Comparison of ENCODE assay signal across 8 cellular contexts in the genomic region with DNA sequence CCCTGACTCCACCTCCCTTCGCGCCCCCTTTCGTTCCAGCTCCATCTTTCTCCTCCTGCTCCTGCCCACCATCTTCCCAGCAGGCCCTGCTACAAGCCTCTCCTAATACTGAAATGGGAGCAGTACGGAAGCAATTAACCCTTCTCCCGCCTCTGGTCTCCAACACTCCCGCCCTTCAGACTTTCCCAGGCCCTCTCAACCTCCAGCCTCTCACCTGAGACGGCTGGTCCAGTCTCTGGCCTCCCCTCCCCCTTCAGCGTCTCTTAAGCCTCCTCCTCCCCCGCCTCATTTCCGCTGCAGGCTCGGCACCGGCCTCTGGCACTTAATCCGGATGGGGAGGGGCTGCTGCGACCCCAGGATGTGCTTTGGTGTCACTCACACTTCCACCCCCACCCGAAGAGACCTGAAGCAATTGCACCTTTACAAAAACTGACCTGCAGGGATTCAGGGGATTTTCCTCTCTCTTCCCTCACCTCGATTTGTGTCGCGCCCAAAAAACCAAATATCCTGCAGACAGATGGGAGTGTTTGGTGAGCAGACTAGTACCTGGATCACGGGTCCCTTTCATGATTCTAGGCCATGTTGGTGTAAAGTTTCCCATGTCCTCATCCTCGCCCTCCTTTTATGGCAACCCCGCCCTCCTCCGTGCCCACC. TPM values are rescaled to one million over a fixed set of nuclear protein-coding genes. Genes with fewer than 3 reads are reported as not detected.
A peak's percentile ranks its signal among the peaks of the same experiment; 100 is the strongest.
DNase-seq lines count a peak whose midpoint lies in the region; ATAC-seq and TF ChIP-seq lines count a peak whose summit lies in the region.

No MANE protein-coding gene starts in this region.

- ATAC-seq in GM19043 (IDR thresholded peaks at IDR 0.05; ENCODE audit: low read depth, unreplicated experiment) (peak; percentile 66), HG03457 (IDR thresholded peaks at IDR 0.05; ENCODE audit: unreplicated experiment) (peak; percentile 55)

- in situ Hi-C loops in mammary epithelial cell (cut with MboI; ENCODE audit: low sequenced_read_pairs in 2 of 2): no loop called here

- H3K27ac Mint-ChIP-seq in immature natural killer cell: peak overlapping the region; percentile 90 to 98 (median 96)

- H3K9me3 ChIP-seq in SJCRH30 (replicated peaks) (no peaks in the 10 kb centered on the region), mammary epithelial cell (replicated peaks; ENCODE audit: insufficient read depth, low read length) (no peaks in the 10 kb centered on the region), skeletal muscle tissue (ENCODE audit: control insufficient read depth in 3 of 3, low read length in 3 of 3) (no peaks in the 10 kb centered on the region)

- H3K27me3 ChIP-seq in BJ (ENCODE audit: control insufficient read depth, insufficient read depth, low read length): no peaks in the 10 kb centered on the region
- no peaks in the 10 kb centered on the region for H3K27me3 ChIP-seq in SJCRH30
- H3K27me3 ChIP-seq in mammary epithelial cell (ENCODE audit: insufficient read depth, low read length): no peaks in the 10 kb centered on the region
- no peaks in the 10 kb centered on the region for H3K27me3 ChIP-seq in skeletal muscle tissue (ENCODE audit: control insufficient read depth in 3 of 3, insufficient read depth in 3 of 3, low read length in 3 of 3)

- POLR2A ChIA-PET in BJ (lab: Charles Lee): no interaction called here

- H3K79me2 ChIP-seq in mammary epithelial cell (ENCODE audit: insufficient read depth, low read length): peaks cover 20% of the 10 kb centered on the region

- H3K36me3 Mint-ChIP-seq in immature natural killer cell: no peaks in the 10 kb centered on the region

- H3K4me3 ChIP-seq in BJ (ENCODE audit: low read depth, low read length): peak overlapping the region; percentile 70
- H3K4me3 ChIP-seq in SJCRH30: peak overlapping the region; percentile 82
- H3K4me3 ChIP-seq in mammary epithelial cell (replicated peaks in 1 of 3; ENCODE audit: insufficient read depth in 1 of 3, low read depth in 2 of 3, low read length in 3 of 3): peak overlapping the region; percentile 48 to 64 (median 54)
- peak overlapping the region; percentile 65 to 86 (median 72) for H3K4me3 ChIP-seq in skeletal muscle tissue (ENCODE audit: low read length in 3 of 3)

- peaks cover 3 to 9% (median 8%) of the 10 kb centered on the region in 3 donors for H3K27me3 Mint-ChIP-seq in immature natural killer cell (ENCODE audit: low read depth in 3 of 3)

- peak overlapping the region; percentile 58 for H3K4me2 ChIP-seq in mammary epithelial cell (ENCODE audit: insufficient read depth, low read depth, low read length)

- peak overlapping the region; percentile 93 to 97 (median 94) for H3K4me3 Mint-ChIP-seq in immature natural killer cell

- H3K9ac ChIP-seq in mammary epithelial cell (ENCODE audit: insufficient read depth, low read length): peak overlapping the region; percentile 69
- peak overlapping the region; percentile 64 to 83 (median 74) for H3K9ac ChIP-seq in skeletal muscle tissue (ENCODE audit: low read depth in 1 of 3, low read length in 3 of 3)

- H2AFZ ChIP-seq in mammary epithelial cell (ENCODE audit: low read depth, low read length): peak overlapping the region; percentile 81

- intact Hi-C loops in mammary epithelial cell (cut with micrococcal nuclease): no loop called here

- no peak for TF ChIP-seq CTCF in BJ (IDR thresholded peaks at IDR 0.05; ENCODE audit: insufficient read depth, low read depth, low read length)
- no peak for TF ChIP-seq CTCF in mammary epithelial cell (conservative IDR thresholded peaks at IDR 0.05 in 1 of 2, IDR thresholded peaks at IDR 0.05 in 1 of 2; ENCODE audit: extremely low read depth in 1 of 2, insufficient read depth in 1 of 2, low read depth in 1 of 2, low read length in 2 of 2)

- peaks cover 21 to 27% of the 10 kb centered on the region in 2 donors for H3K4me1 Mint-ChIP-seq in immature natural killer cell

- dilution Hi-C loops in mammary epithelial cell (cut with HindIII; ENCODE audit: low sequenced_read_pairs): no loop called here

- H3K27ac ChIP-seq in SJCRH30: peak overlapping the region; percentile 87
- peak overlapping the region; percentile 67 for H3K27ac ChIP-seq in mammary epithelial cell (ENCODE audit: insufficient read depth, low read depth, low read length)
- peak overlapping the region; percentile 73 for H3K27ac ChIP-seq in skeletal muscle tissue (ENCODE audit: low read depth, low read length)

- CTCF ChIA-PET in BJ (lab: Yijun Ruan, JAX): interaction anchor here (1.0 kb wide), 1 partner anchor 44 kb away, joined by 3 read pairs; no protein-coding TSS in a partner anchor
- CTCF ChIA-PET in mammary epithelial cell (lab: Charles Lee; ENCODE audit: low non-redundant PET): interaction anchor here (0.6 kb wide), 2 partner anchors 210 to 488 kb away, joined by 3 read pairs; no protein-coding TSS in a partner anchor

- no TSS peak for BruUV-seq in mammary epithelial cell (replicated peaks; lab: Mats Ljungman, UMichigan)

- no peaks in the 10 kb centered on the region for H4K20me1 ChIP-seq in mammary epithelial cell (ENCODE audit: insufficient read depth, low read length)

- 29% methylated on average over 16 of the region's 22 CpGs for WGBS in mammary epithelial cell (ENCODE audit: low coverage, missing lambda C conversion rate)

- DNase-seq in BJ (ENCODE audit: low read depth) (no peak), SJCRH30 (peak; percentile 29 to 51), mammary epithelial cell (peak; percentile 51), immature natural killer cell (peak; percentile 46 to 54 (median 52)), NOMO-1 treated with DMSO at 0.1 percent for 48 hours (lab: John Stamatoyannopoulos, UW; ENCODE audit: unreplicated experiment) (no peak)

- H3K36me3 ChIP-seq in BJ (ENCODE audit: control insufficient read depth, insufficient read depth, low read length) (peaks cover 2% of the 10 kb centered on the region; the same call in 1 of the 2 replicates), SJCRH30 (peaks cover 6% of the 10 kb centered on the region), mammary epithelial cell (ENCODE audit: insufficient read depth, low read length) (no peaks in the 10 kb centered on the region), skeletal muscle tissue (ENCODE audit: control insufficient read depth in 3 of 3, insufficient read depth in 3 of 3, low read length in 3 of 3) (no peaks in the 10 kb centered on the region)

- H3K9me3 Mint-ChIP-seq in immature natural killer cell: peaks cover 0 to 1% (median 0%) of the 10 kb centered on the region in 6 donors

- H3K4me1 ChIP-seq in SJCRH30 (no peaks in the 10 kb centered on the region), mammary epithelial cell (ENCODE audit: insufficient read depth, low read length) (peaks cover 8% of the 10 kb centered on the region), skeletal muscle tissue (ENCODE audit: control insufficient read depth in 3 of 3, insufficient read depth in 3 of 3, low read length in 3 of 3) (peaks cover 0 to 8% (median 6%) of the 10 kb centered on the region in 3 donors)

RNA-seq across cellular contexts. Expression of a gene that starts 0.7 kb away (rescaled TPM):
- 26.7 and 76.1 TPM in 2 replicates for polyA plus RNA-seq in BJ (2011; rRNA removed)
- polyA minus RNA-seq in BJ (2011; rRNA and poly(A)+ RNA removed): 5.9 and 7.3 TPM in 2 replicates
- 99.4 and 103 TPM in 2 replicates for total RNA-seq in SJCRH30 (2014; rRNA removed; shearing (Covaris generic))
- 10 to 100 TPM; 45.8 to 50.0 TPM for total RNA-seq in mammary epithelial cell
- 43.6 TPM for polyA plus RNA-seq in mammary epithelial cell
- 22.8 TPM for polyA minus RNA-seq in mammary epithelial cell
- 100 to 1,000 TPM in 2 of 3 donors, 10 to 100 TPM in 1; 85.7 to 118 (median 105) TPM for polyA plus RNA-seq in immature natural killer cell
- 99.2 TPM for total RNA-seq in skeletal muscle tissue

RNA-seq across cellular contexts. Expression of a gene that starts 22.3 kb away (rescaled TPM):
- polyA plus RNA-seq in BJ (2011; rRNA removed) (not detected in 2 replicates), mammary epithelial cell (not detected), immature natural killer cell (not detected)
- polyA minus RNA-seq in BJ (2011; rRNA and poly(A)+ RNA removed): not detected in 2 replicates
- not detected in 2 replicates for total RNA-seq in SJCRH30 (2014; rRNA removed; shearing (Covaris generic))
- total RNA-seq in mammary epithelial cell (not detected), skeletal muscle tissue (0.52 TPM)
- polyA minus RNA-seq in mammary epithelial cell: not detected

RNA-seq across cellular contexts. Expression of a gene that starts 39.4 kb away (rescaled TPM):
- polyA plus RNA-seq in BJ (2011; rRNA removed) (13.6 and 38.7 TPM in 2 replicates), mammary epithelial cell (10.0 TPM), immature natural killer cell (100 to 1,000 TPM in 1 of 3 donors, 10 to 100 TPM in 2; 74.6 to 123 (median 96.6) TPM)
- polyA minus RNA-seq in BJ (2011; rRNA and poly(A)+ RNA removed): 1.2 and 2.8 TPM in 2 replicates
- 34.4 and 36.5 TPM in 2 replicates for total RNA-seq in SJCRH30 (2014; rRNA removed; shearing (Covaris generic))
- total RNA-seq in mammary epithelial cell (10 to 100 TPM in 1 of 2 donors, 1 to 10 TPM in 1; 9.8 to 14.2 TPM), skeletal muscle tissue (13.6 TPM)
- 8.9 TPM for polyA minus RNA-seq in mammary epithelial cell

RNA-seq across cellular contexts. Expression of a gene that starts 56.5 kb away (rescaled TPM):
- 1.2 and 1.8 TPM in 2 replicates for polyA plus RNA-seq in BJ (2011; rRNA removed)
- polyA minus RNA-seq in BJ (2011; rRNA and poly(A)+ RNA removed): not detected in 2 replicates
- total RNA-seq in SJCRH30 (2014; rRNA removed; shearing (Covaris generic)): not detected in 2 replicates
- 10 to 100 TPM; 13.6 to 16.0 TPM for total RNA-seq in mammary epithelial cell
- polyA plus RNA-seq in mammary epithelial cell: 4.7 TPM
- polyA minus RNA-seq in mammary epithelial cell: not detected
- 10 to 100 TPM; 37.5 to 59.6 (median 38.2) TPM for polyA plus RNA-seq in immature natural killer cell
- 21.4 TPM for total RNA-seq in skeletal muscle tissue

Comparison
In these comparisons a context has a peak if more than half of its experiments do, and no peak if none do; other contexts are left out.
1. DNase-seq: peak in SJCRH30 (2 of 2), mammary epithelial cell (single experiment) and immature natural killer cell (3 of 3); none in BJ (single experiment) and NOMO-1 treated with DMSO at 0.1 percent for 48 hours (single experiment).
2. Peak in every context shown above with its lines, with median percentiles within 50 percentile points of each other: H3K4me3 ChIP-seq and H3K27ac ChIP-seq.